Comparison of ENCODE assay signal across 9 cellular contexts in genomic region chr7:44735403-44736165, GRCh38. TPM values are rescaled to one million over a fixed set of nuclear protein-coding genes. Genes with fewer than 3 reads are reported as not detected.
DNase-seq lines count a peak whose midpoint lies in the region; ATAC-seq and TF ChIP-seq lines count a peak whose summit lies in the region.
"Had no signal": no experiment of that assay in that cellular context is flagged by ENCODE, and none has a peak within 500 bp of the region (broad histone marks: within the 10 kb centered on the region; RNA-seq: fewer than 3 reads in every experiment).

No MANE protein-coding gene starts in this region.

- TF ChIP-seq CTCF in MM.1S (IDR thresholded peaks at IDR 0.05; ENCODE audit: low read length) = no peak

- no peak overlapping the region for H2AFZ ChIP-seq in MM.1S (ENCODE audit: low read length)

- DNase-seq in MM.1S = peak; percentile 15
- DNase-seq in amniotic epithelial cell (ENCODE audit: low read depth) = peak; percentile 98
- DNase-seq in renal cortical epithelial cell (ENCODE audit: low read depth) = peak; percentile 99
- DNase-seq in hypothalamus (lab: John Stamatoyannopoulos, UW) = no peak

- H3K79me2 ChIP-seq in MM.1S (ENCODE audit: low read length) = no peaks in the 10 kb centered on the region

- H3F3A ChIP-seq in MM.1S (ENCODE audit: insufficient read depth, low read length) = no peaks in the 10 kb centered on the region

- H3K4me3 ChIP-seq in MM.1S (ENCODE audit: low read length) = no peak overlapping the region

- H3K9me3 ChIP-seq in MM.1S (replicated peaks; ENCODE audit: insufficient read depth, low read length) = no peaks in the 10 kb centered on the region
- H3K9me3 ChIP-seq: neutrophil had no signal

- no peak overlapping the region; the same call in 1 of the 2 replicates for H3K27ac ChIP-seq in MM.1S (ENCODE audit: low read length)
- H3K27ac ChIP-seq: neutrophil had no signal

- ATAC-seq in GM18873 (IDR thresholded peaks at IDR 0.05; ENCODE audit: low FRiP score, unreplicated experiment) (peak; percentile 47), HG02759 (IDR thresholded peaks at IDR 0.05; ENCODE audit: unreplicated experiment) (no peak), GM19455 (IDR thresholded peaks at IDR 0.05; ENCODE audit: unreplicated experiment) (no peak), HG03571 (IDR thresholded peaks at IDR 0.05; ENCODE audit: unreplicated experiment) (no peak)

- no peaks in the 10 kb centered on the region for H4K20me1 ChIP-seq in MM.1S (ENCODE audit: insufficient read depth, low read length)

- no peaks in the 10 kb centered on the region for H3K27me3 ChIP-seq in MM.1S (replicated peaks; ENCODE audit: insufficient read depth, low read length)
- H3K27me3 ChIP-seq: neutrophil had no signal

- no peak overlapping the region for H3K4me2 ChIP-seq in MM.1S (ENCODE audit: low read depth, low read length)

- no peak overlapping the region for H3K9ac ChIP-seq in MM.1S (ENCODE audit: low read length)

- peaks cover 7% of the 10 kb centered on the region for H3K4me1 ChIP-seq in MM.1S (ENCODE audit: low read length)

- no peaks in the 10 kb centered on the region for H3K36me3 ChIP-seq in MM.1S (replicated peaks; ENCODE audit: insufficient read depth, low read length)
- H3K36me3 ChIP-seq: neutrophil had no signal

- H3K9me2 ChIP-seq in MM.1S (replicated peaks; ENCODE audit: insufficient read depth, low read length) = no peaks in the 10 kb centered on the region

RNA-seq across cellular contexts. Expression of gene ZMIZ2, which starts 13.1 kb away (rescaled TPM):
- total RNA-seq in renal cortical epithelial cell = 7.5 and 22.7 TPM in 2 replicates

Comparison
In these comparisons a context has a peak if more than half of its experiments do, and no peak if none do; other contexts are left out.
1. DNase-seq: peak in MM.1S (single experiment), amniotic epithelial cell (single experiment) and renal cortical epithelial cell (single experiment); none in hypothalamus (0 of 51).